In genomic region chr19:8321067-8321759, GRCh38 we compare ENCODE assay signal across 8 cellular contexts. TPM values are rescaled to one million over a fixed set of nuclear protein-coding genes. Genes with fewer than 3 reads are reported as not detected.
DNase-seq lines count a peak whose midpoint lies in the region; ATAC-seq, FAIRE-seq and TF ChIP-seq lines count a peak whose summit lies in the region.

Gene NDUFA7, minus strand, starts transcription at chr19:8321375. Its CDS starts 17 bp downstream, at chr19:8321358.
Gene RPS28, plus strand, starts transcription at chr19:8321496. Its CDS starts 35 bp downstream, at chr19:8321531.

- peaks cover 4 to 5% of the 10 kb centered on the region in 2 experiments for H3K36me3 ChIP-seq in endothelial cell of umbilical vein (ENCODE audit: control insufficient read depth in 2 of 2, extremely low read depth in 1 of 2, insufficient read depth in 2 of 2, low read length in 2 of 2)

- peak in 1 of 2 donors; percentile 12 for TF ChIP-seq CTCF in endothelial cell of umbilical vein (IDR thresholded peaks at IDR 0.05; ENCODE audit: extremely low read depth in 1 of 2, insufficient read depth in 1 of 2, low read depth in 1 of 2, low read length in 2 of 2)

- POLR2A ChIA-PET in endothelial cell of umbilical vein (lab: Charles Lee), result interaction anchor here (0.6 to 0.9 kb wide), 2 partner anchors 13 to 92 kb away, joined by 3 read pairs; partner anchors contain the start of gene MARCHF2

- no peaks in the 10 kb centered on the region for H3K27me3 Mint-ChIP-seq in IgD-negative memory B cell

- H4K20me1 ChIP-seq in endothelial cell of umbilical vein (replicated peaks; ENCODE audit: control insufficient read depth, extremely low read depth, insufficient read depth, low read length), result no peaks in the 10 kb centered on the region

- CTCF ChIA-PET in endothelial cell of umbilical vein (lab: Charles Lee), result interaction anchor here (1.3 to 1.4 kb wide), 2 partner anchors 20 to 54 kb away, joined by 3 to 7 read pairs; no protein-coding TSS in a partner anchor

- H3K27ac Mint-ChIP-seq in IgD-negative memory B cell, result peak within 1 kb of the TSS; percentile 97 to 98 (median 98)

- peaks cover 1% of the 10 kb centered on the region for H3K36me3 Mint-ChIP-seq in IgD-negative memory B cell

- H3K27me3 ChIP-seq in endothelial cell of umbilical vein (ENCODE audit: control insufficient read depth in 2 of 2, insufficient read depth in 2 of 2, low read length in 2 of 2) (no peaks in the 10 kb centered on the region), mononuclear cell (ENCODE audit: insufficient read depth, low read length) (no peaks in the 10 kb centered on the region)

- H3K79me2 ChIP-seq in endothelial cell of umbilical vein (ENCODE audit: control insufficient read depth, insufficient read depth, low read length), result peaks cover 32% of the 10 kb centered on the region

- H3K9me1 ChIP-seq in endothelial cell of umbilical vein (replicated peaks; ENCODE audit: control insufficient read depth, extremely low read depth, insufficient read depth, low read length), result no peaks in the 10 kb centered on the region

- peaks cover 15 to 20% (median 16%) of the 10 kb centered on the region in 3 donors for H3K4me1 Mint-ChIP-seq in IgD-negative memory B cell

- intact Hi-C loops in endothelial cell of umbilical vein (cut with micrococcal nuclease), result loop anchor here (1.0 to 2.0 kb wide), 2 partner anchors 13 to 22 kb away; partner anchors contain the start of genes CD320 and KANK3

- H3K4me3 Mint-ChIP-seq in IgD-negative memory B cell, result peak within 1 kb of the TSS; percentile 95 to 99 (median 98)

- H3K4me1 ChIP-seq in endothelial cell of umbilical vein (ENCODE audit: control insufficient read depth, extremely low read depth, insufficient read depth, low read length), result peaks cover 26% of the 10 kb centered on the region
- H3K4me1 ChIP-seq in mononuclear cell (ENCODE audit: insufficient read depth, low read length), result peaks cover 28% of the 10 kb centered on the region

- DNase-seq in DMS153 (lab: John Stamatoyannopoulos, UW) (peak; percentile 86), OCI-M1 (lab: John Stamatoyannopoulos, UW) (peak; percentile 99), activated T-cell treated with anti-CD3 and anti-CD28 coated beads for 24 hours (ENCODE audit: low read depth) (peak; percentile 95), endothelial cell of umbilical vein (ENCODE audit: low read depth, low spot score) (peak; percentile 97)
- DNase-seq in stimulated activated CD8-positive, alpha-beta memory T cell treated with anti-CD3 and anti-CD28 coated beads, Interleukin-2, amount 100 ng/mL, for 48 hours (ENCODE audit: low read depth in 2 of 2), result peak; percentile 90 to 95

- FAIRE-seq in endothelial cell of umbilical vein (lab: Jason Lieb, UNC), result peak; percentile 98

- peak within 1 kb of the TSS; percentile 83 to 95 (median 92) for H3K4me3 ChIP-seq in endothelial cell of umbilical vein (replicated peaks in 1 of 3; ENCODE audit: insufficient read depth in 1 of 3, low read depth in 1 of 3, low read length in 3 of 3)
- peak within 1 kb of the TSS; percentile 77 for H3K4me3 ChIP-seq in mononuclear cell (ENCODE audit: low read length)

- dilution Hi-C loops in endothelial cell of umbilical vein (cut with MboI; ENCODE audit: extremely low pct_ligation_motif_present, low sequenced_read_pairs), result no loop called here

- TF ChIP-seq POLR2A in endothelial cell of umbilical vein (IDR thresholded peaks at IDR 0.05; ENCODE audit: low read depth, low read length), result peak; percentile 97

- H3K9me3 ChIP-seq in endothelial cell of umbilical vein (replicated peaks; ENCODE audit: control insufficient read depth, insufficient read depth, low read length), result no peaks in the 10 kb centered on the region
- no peaks in the 10 kb centered on the region for H3K9me3 ChIP-seq in mononuclear cell (ENCODE audit: low read depth, low read length)

- H3K9ac ChIP-seq in endothelial cell of umbilical vein (replicated peaks; ENCODE audit: extremely low read depth, insufficient read depth, low read length), result peak within 1 kb of the TSS; percentile 95

- ATAC-seq in GM21529 (IDR thresholded peaks at IDR 0.05; ENCODE audit: unreplicated experiment), result peak; percentile 80

- H3K9me3 Mint-ChIP-seq in IgD-negative memory B cell, result no peaks in the 10 kb centered on the region

- peak within 1 kb of the TSS; percentile 72 for H3K4me2 ChIP-seq in endothelial cell of umbilical vein (ENCODE audit: insufficient read depth, low read length)

- H3K27ac ChIP-seq in endothelial cell of umbilical vein (ENCODE audit: insufficient read depth, low read depth, low read length), result peak within 1 kb of the TSS; percentile 82

- H2AFZ ChIP-seq in endothelial cell of umbilical vein (ENCODE audit: low read depth, low read length), result peak within 1 kb of the TSS; percentile 46

- no TSS peak for BruUV-seq in endothelial cell of umbilical vein (replicated peaks; lab: Mats Ljungman, UMichigan)

TF ChIP-seq in endothelial cell of umbilical vein, 7 proteins besides CTCF, POLR2A, EP300 and RAD21:
- TF ChIP-seq FOS (IDR thresholded peaks at IDR 0.05; ENCODE audit: borderline replicate concordance, insufficient read depth, low read length) (no peak), GATA2 (IDR thresholded peaks at IDR 0.05; ENCODE audit: insufficient read depth, insufficient read length, low read depth, low read length) (no peak), EZH2 (IDR thresholded peaks at IDR 0.05; ENCODE audit: borderline replicate concordance, low read depth, low read length, severe bottlenecking) (no peak), MAX (IDR thresholded peaks at IDR 0.05; ENCODE audit: insufficient read depth, insufficient read length) (peak; percentile 80), JUN (IDR thresholded peaks at IDR 0.05; ENCODE audit: borderline replicate concordance, insufficient read depth, insufficient read length, low read depth) (no peak), POLR2AphosphoS5 (IDR thresholded peaks at IDR 0.05; ENCODE audit: insufficient read depth, low read depth, low read length) (peak; percentile 97), MYC (IDR thresholded peaks at IDR 0.05; ENCODE audit: low read depth, low read length) (peak; percentile 89)
TF ChIP-seq in endothelial cell of umbilical vein: peak in this region for 3.

RNA-seq across cellular contexts. Expression of gene NDUFA7, which starts in this region (rescaled TPM):
- polyA plus RNA-seq in IgD-negative memory B cell (141 TPM), endothelial cell of umbilical vein (169 and 196 TPM in 2 replicates)
- total RNA-seq in endothelial cell of umbilical vein (60.2 and 62.0 TPM in 2 replicates), mononuclear cell (15.3 TPM)
- 60.1 and 63.3 TPM in 2 replicates for polyA plus RNA-seq in endothelial cell of umbilical vein (2011; cell fraction: cytosol; rRNA removed)
- polyA plus RNA-seq in endothelial cell of umbilical vein (2011; cell fraction: nucleus; rRNA removed), result 27.0 and 32.6 TPM in 2 replicates
- polyA plus RNA-seq in endothelial cell of umbilical vein (2012), result 74.3 and 105 TPM in 2 replicates
- polyA minus RNA-seq in endothelial cell of umbilical vein, result 54.9 and 60.2 TPM in 2 replicates
- polyA minus RNA-seq in endothelial cell of umbilical vein (2011; cell fraction: cytosol; rRNA and poly(A)+ RNA removed), result 60.9 TPM
- 17.9 and 21.0 TPM in 2 replicates for polyA minus RNA-seq in endothelial cell of umbilical vein (2011; cell fraction: nucleus; rRNA and poly(A)+ RNA removed)

RNA-seq across cellular contexts. Expression of gene RPS28, which starts in this region (rescaled TPM):
- polyA plus RNA-seq in IgD-negative memory B cell (2,981 TPM), endothelial cell of umbilical vein (865 and 990 TPM in 2 replicates)
- total RNA-seq in endothelial cell of umbilical vein (1,555 and 1,664 TPM in 2 replicates), mononuclear cell (352 TPM)
- 799 and 842 TPM in 2 replicates for polyA plus RNA-seq in endothelial cell of umbilical vein (2011; cell fraction: cytosol; rRNA removed)
- 200 and 336 TPM in 2 replicates for polyA plus RNA-seq in endothelial cell of umbilical vein (2011; cell fraction: nucleus; rRNA removed)
- 2,106 and 2,592 TPM in 2 replicates for polyA plus RNA-seq in endothelial cell of umbilical vein (2012)
- 420 and 491 TPM in 2 replicates for polyA minus RNA-seq in endothelial cell of umbilical vein
- 322 TPM for polyA minus RNA-seq in endothelial cell of umbilical vein (2011; cell fraction: cytosol; rRNA and poly(A)+ RNA removed)
- 48.7 and 96.3 TPM in 2 replicates for polyA minus RNA-seq in endothelial cell of umbilical vein (2011; cell fraction: nucleus; rRNA and poly(A)+ RNA removed)

Comparison
In these comparisons a context has a peak if more than half of its experiments do, and no peak if none do; other contexts are left out.
1. Peak in every context shown above with its lines: DNase-seq, ATAC-seq, H3K4me3 ChIP-seq and H3K27ac ChIP-seq.